In genomic region chr2:64277101-64277849, GRCh38 we compare ENCODE assay signal across 11 cellular contexts.
DNase-seq lines count a peak whose midpoint lies in the region; ATAC-seq and TF ChIP-seq lines count a peak whose summit lies in the region.
"Had no signal": no experiment of that assay in that cellular context is flagged by ENCODE, and none has a peak within 500 bp of the region (broad histone marks: within the 10 kb centered on the region; RNA-seq: fewer than 3 reads in every experiment).

No MANE protein-coding gene starts in this region.

- intact Hi-C loops in dorsolateral prefrontal cortex (cut with DNase I) = no loop called here

- H3K4me3 ChIP-seq in dorsolateral prefrontal cortex = peak overlapping the region in 19 of 59 donors; percentile 4 to 55 (median 31)
- no peak overlapping the region for H3K4me3 ChIP-seq in neural progenitor cell

- no peaks in the 10 kb centered on the region for H3K9me3 ChIP-seq in neural progenitor cell (ENCODE audit: low read depth)

- no peaks in the 10 kb centered on the region for H3K36me3 Mint-ChIP-seq in neural progenitor cell
- H3K36me3 Mint-ChIP-seq: brain had no signal

- no peak overlapping the region for H3K9ac ChIP-seq in neural progenitor cell

- no peaks in the 10 kb centered on the region for H4K20me1 ChIP-seq in neural progenitor cell (ENCODE audit: low read depth)

- peak overlapping the region; percentile 34 for H2AFZ ChIP-seq in neural progenitor cell (replicated peaks)

- DNase-seq in Caki2 (ENCODE audit: low read depth) (peak; percentile 53), NCI-H1048 (lab: John Stamatoyannopoulos, UW) (peak; percentile 63), dorsolateral prefrontal cortex (peak in 2 of 10 donors; percentile 27 to 42), neural progenitor cell (ENCODE audit: low spot score) (no peak), NCI-H1436 (lab: John Stamatoyannopoulos, UW) (no peak)
- no peak for DNase-seq in activated CD8-positive, alpha-beta memory T cell treated with anti-CD3 and anti-CD28 coated beads, Interleukin-2, amount 50 U/mL, for 4 hours
- no peak for DNase-seq in stimulated activated CD4-positive, alpha-beta T cell treated with anti-CD3 and anti-CD28 coated beads, Interleukin-4, amount 100 ng/mL, for 24 hours
- DNase-seq: SHP77 had no signal

- H3K36me3 ChIP-seq in neural progenitor cell = no peaks in the 10 kb centered on the region

- peaks cover 22% of the 10 kb centered on the region for H3K4me1 ChIP-seq in neural progenitor cell

- no peaks in the 10 kb centered on the region for H3K79me2 ChIP-seq in neural progenitor cell (ENCODE audit: low read depth)

- no peaks in the 10 kb centered on the region for H3F3A ChIP-seq in neural progenitor cell (ENCODE audit: low read depth)

- peak in 4 of 56 donors; percentile 7 to 40 (median 17) for TF ChIP-seq CTCF in dorsolateral prefrontal cortex (IDR thresholded peaks at IDR 0.05 in 54 of 56, conservative IDR thresholded peaks at IDR 0.05 in 2 of 56; ENCODE audit: low read depth in 1 of 56, partially characterized antibody in 56 of 56)
- no peak for TF ChIP-seq CTCF in neural progenitor cell (IDR thresholded peaks at IDR 0.05)

- no peaks in the 10 kb centered on the region for H3K9me3 Mint-ChIP-seq in neural progenitor cell
- H3K9me3 Mint-ChIP-seq: brain; stimulated activated naive CD8-positive, alpha-beta T cell treated with anti-CD3 and anti-CD28 coated beads, Interleukin-15, Interleukin-2, amounts not matched to agents 100 ng/mL and 50 ng/mL, for 24 hours had no signal

- H3K27me3 Mint-ChIP-seq in neural progenitor cell (ENCODE audit: insufficient read depth, low read depth) = peaks cover 2% of the 10 kb centered on the region
- H3K27me3 Mint-ChIP-seq: stimulated activated naive CD8-positive, alpha-beta T cell treated with anti-CD3 and anti-CD28 coated beads, Interleukin-15, Interleukin-2, amounts not matched to agents 100 ng/mL and 50 ng/mL, for 24 hours had no signal

- no peak overlapping the region for H3K4me3 Mint-ChIP-seq in neural progenitor cell
- H3K4me3 Mint-ChIP-seq: brain; stimulated activated naive CD8-positive, alpha-beta T cell treated with anti-CD3 and anti-CD28 coated beads, Interleukin-15, Interleukin-2, amounts not matched to agents 100 ng/mL and 50 ng/mL, for 24 hours had no signal

- no peak for ATAC-seq in GM19351 (IDR thresholded peaks at IDR 0.05; ENCODE audit: unreplicated experiment)

- H3K27ac ChIP-seq in dorsolateral prefrontal cortex (peak overlapping the region in 42 of 59 donors; percentile 1 to 76 (median 42)), neural progenitor cell (no peak overlapping the region)

- H3K27me3 ChIP-seq in dorsolateral prefrontal cortex (no peaks in the 10 kb centered on the region), neural progenitor cell (no peaks in the 10 kb centered on the region)

- peak overlapping the region; percentile 40 for H3K27ac Mint-ChIP-seq in neural progenitor cell
- H3K27ac Mint-ChIP-seq: stimulated activated naive CD8-positive, alpha-beta T cell treated with anti-CD3 and anti-CD28 coated beads, Interleukin-15, Interleukin-2, amounts not matched to agents 100 ng/mL and 50 ng/mL, for 24 hours had no signal

- in situ Hi-C loops in Caki2 (cut with HindIII; ENCODE audit: low pct_unique_long_range_greater_than_20kb, low sequenced_read_pairs) = no loop called here

- H3K4me1 Mint-ChIP-seq in neural progenitor cell = peaks cover 33% of the 10 kb centered on the region

- peak overlapping the region; percentile 32 for H3K4me2 ChIP-seq in neural progenitor cell

Comparison
In these comparisons a context has a peak if more than half of its experiments do, and no peak if none do; other contexts are left out.
1. DNase-seq: peak in Caki2 (single experiment) and NCI-H1048 (single experiment); none in neural progenitor cell (single experiment), activated CD8-positive, alpha-beta memory T cell treated with anti-CD3 and anti-CD28 coated beads, Interleukin-2, amount 50 U/mL, for 4 hours (single experiment), stimulated activated CD4-positive, alpha-beta T cell treated with anti-CD3 and anti-CD28 coated beads, Interleukin-4, amount 100 ng/mL, for 24 hours (single experiment) and NCI-H1436 (single experiment).